31 cellular contexts compared by ENCODE assay signal in the genomic region with DNA sequence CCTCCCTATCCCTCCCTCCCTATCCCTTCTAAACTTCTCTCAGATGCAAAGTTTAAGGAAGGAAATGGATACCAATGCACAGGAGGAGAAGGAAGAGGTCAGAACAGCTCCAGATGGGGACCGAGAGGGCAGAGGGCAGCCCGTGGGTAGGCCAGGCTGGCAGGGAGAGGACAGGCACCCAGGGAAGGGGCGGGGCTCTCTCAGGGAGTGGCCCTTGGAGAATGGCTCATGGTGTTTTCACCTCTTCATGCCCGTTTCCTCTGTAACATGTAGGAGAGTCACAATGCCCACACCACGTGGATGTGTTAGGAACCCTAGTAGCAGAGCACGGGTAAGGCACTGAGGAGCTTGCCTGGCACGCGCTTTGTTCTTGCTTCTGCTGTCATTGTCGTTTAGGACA.
DNase-seq lines count a peak whose midpoint lies in the region; ATAC-seq, FAIRE-seq and TF ChIP-seq lines count a peak whose summit lies in the region.
"Had no signal": no experiment of that assay in that cellular context is flagged by ENCODE, and none has a peak within 500 bp of the region (broad histone marks: within the 10 kb centered on the region; RNA-seq: fewer than 3 reads in every experiment).

No MANE protein-coding gene starts in this region.

- no peak for TF ChIP-seq CTCF in upper lobe of left lung (IDR thresholded peaks at IDR 0.05)

- no peak for DNase-seq in activated naive CD4-positive, alpha-beta T cell (lab: John Stamatoyannopoulos, UW)
- no peak for DNase-seq in GM12891 (ENCODE audit: insufficient read length, low spot score)
- no peak for DNase-seq in upper lobe of left lung
- DNase-seq in stimulated activated CD8-positive, alpha-beta memory T cell treated with anti-CD3 and anti-CD28 coated beads, Interleukin-4, amount 100 ng/mL, for 48 hours = no peak
- DNase-seq in LoVo (ENCODE audit: low spot score) = no peak
- DNase-seq in sciatic nerve (ENCODE audit: low spot score) = no peak
- DNase-seq: ACHN; activated CD4-positive, alpha-beta memory T cell treated with anti-CD3 and anti-CD28 coated beads for 36 hours; activated gamma-delta T cell treated with Interleukin-2 at 50 U/mL for 16 hours; activated T-cell treated with anti-CD3 and anti-CD28 coated beads, Interleukin-2, amount 50 U/mL, for 4 hours; gastrocnemius medialis; hippocampal formation; left cardiac atrium; mesenchymal stem cell; NCI-H1417 treated with DMSO at 0.1 percent for 48 hours; NCI-H2081; NCI-H2227 treated with DMSO at 0.1 percent for 48 hours; NCI-H69; occipital lobe; psoas muscle; SHP77 treated with DMSO at 0.1 percent for 48 hours; stomach had no signal

- peak; percentile 21 to 52 for ATAC-seq in upper lobe of left lung (ENCODE audit: low FRiP score in 2 of 2)
- ATAC-seq in sciatic nerve = no peak
- ATAC-seq: activated T-cell treated with anti-CD3 and anti-CD28 coated beads, Interleukin-2, amount 50 U/mL, for 4 hours; gastrocnemius medialis; GM23338; psoas muscle had no signal

- H3K27ac Mint-ChIP-seq in activated naive CD4-positive, alpha-beta T cell treated with anti-CD3 and anti-CD28 coated beads, Interleukin-2, amount 50 U/mL, for 24 hours = peak overlapping the region; percentile 59
- H3K27ac Mint-ChIP-seq in dendritic cell treated with granulocyte-macrophage colony-stimulating factor and Interleukin-4, amounts not matched to agents 40 ng/mL and 50 ng/mL, for 4 days = peak overlapping the region; percentile 36
- H3K27ac Mint-ChIP-seq: activated CD4-positive, alpha-beta memory T cell treated with anti-CD3 and anti-CD28 coated beads for 36 hours; GM23338 had no signal

- peaks cover 0 to 5% (median 2%) of the 10 kb centered on the region in 4 donors for H3K4me1 ChIP-seq in upper lobe of left lung
- H3K4me1 ChIP-seq: BLaER1, gastrocnemius medialis, psoas muscle, stomach had no signal

- H3K4me3 ChIP-seq in upper lobe of left lung = no peak overlapping the region
- H3K4me3 ChIP-seq: BLaER1, gastrocnemius medialis, GM23338, psoas muscle, stomach, tibial nerve had no signal

- no peak overlapping the region for H3K27ac ChIP-seq in upper lobe of left lung
- H3K27ac ChIP-seq: BLaER1, gastrocnemius medialis, KMS-11, psoas muscle, stomach had no signal

- TF ChIP-seq POLR2A in GM12891 (IDR thresholded peaks at IDR 0.05; ENCODE audit: low read depth, low read length) = peak; percentile 34; the same call in 1 of the 2 replicates
- TF ChIP-seq POLR2A in upper lobe of left lung (IDR thresholded peaks at IDR 0.05) = no peak

- H3K27me3 Mint-ChIP-seq in activated naive CD4-positive, alpha-beta T cell treated with anti-CD3 and anti-CD28 coated beads, Interleukin-2, amount 50 U/mL, for 24 hours = no peaks in the 10 kb centered on the region
- H3K27me3 Mint-ChIP-seq in dendritic cell treated with granulocyte-macrophage colony-stimulating factor and Interleukin-4, amounts not matched to agents 40 ng/mL and 50 ng/mL, for 4 days = no peaks in the 10 kb centered on the region
- H3K27me3 Mint-ChIP-seq: activated CD4-positive, alpha-beta memory T cell treated with anti-CD3 and anti-CD28 coated beads for 36 hours; central memory CD8-positive, alpha-beta T cell had no signal

- H3K36me3 ChIP-seq in upper lobe of left lung = peaks cover 11 to 47% (median 28%) of the 10 kb centered on the region in 4 donors

- no peaks in the 10 kb centered on the region for H3K9me3 Mint-ChIP-seq in activated naive CD4-positive, alpha-beta T cell treated with anti-CD3 and anti-CD28 coated beads, Interleukin-2, amount 50 U/mL, for 24 hours
- H3K9me3 Mint-ChIP-seq in dendritic cell treated with granulocyte-macrophage colony-stimulating factor and Interleukin-4, amounts not matched to agents 40 ng/mL and 50 ng/mL, for 4 days = no peaks in the 10 kb centered on the region
- H3K9me3 Mint-ChIP-seq: activated CD4-positive, alpha-beta memory T cell treated with anti-CD3 and anti-CD28 coated beads for 36 hours; activated T-cell treated with anti-CD3 and anti-CD28 coated beads, Interleukin-2, amount 50 U/mL, for 4 hours; central memory CD8-positive, alpha-beta T cell; GM23338 had no signal

- TF ChIP-seq EP300 in upper lobe of left lung (IDR thresholded peaks at IDR 0.05) = no peak

- H3K9me3 ChIP-seq in upper lobe of left lung = no peaks in the 10 kb centered on the region
- H3K9me3 ChIP-seq: gastrocnemius medialis, psoas muscle, stomach, tibial nerve had no signal

- H3K36me3 Mint-ChIP-seq in activated naive CD4-positive, alpha-beta T cell treated with anti-CD3 and anti-CD28 coated beads, Interleukin-2, amount 50 U/mL, for 24 hours = peaks cover 28% of the 10 kb centered on the region
- no peaks in the 10 kb centered on the region for H3K36me3 Mint-ChIP-seq in dendritic cell treated with granulocyte-macrophage colony-stimulating factor and Interleukin-4, amounts not matched to agents 40 ng/mL and 50 ng/mL, for 4 days (ENCODE audit: low read depth)

- H3K4me3 Mint-ChIP-seq in activated naive CD4-positive, alpha-beta T cell treated with anti-CD3 and anti-CD28 coated beads, Interleukin-2, amount 50 U/mL, for 24 hours = no peak overlapping the region
- H3K4me3 Mint-ChIP-seq in dendritic cell treated with granulocyte-macrophage colony-stimulating factor and Interleukin-4, amounts not matched to agents 40 ng/mL and 50 ng/mL, for 4 days = no peak overlapping the region
- H3K4me3 Mint-ChIP-seq: activated CD4-positive, alpha-beta memory T cell treated with anti-CD3 and anti-CD28 coated beads for 36 hours; activated T-cell treated with anti-CD3 and anti-CD28 coated beads, Interleukin-2, amount 50 U/mL, for 4 hours; central memory CD8-positive, alpha-beta T cell; GM23338 had no signal

- FAIRE-seq in GM12891 (lab: Jason Lieb, UNC) = no peak
- FAIRE-seq: astrocyte, endometrium had no signal

- intact Hi-C loops in dendritic cell treated with granulocyte-macrophage colony-stimulating factor and Interleukin-4, amounts not matched to agents 40 ng/mL and 50 ng/mL, for 4 days (cut with micrococcal nuclease) = no loop called here
- intact Hi-C loops in sciatic nerve (cut with DNase I) = no loop called here

- H3K27me3 ChIP-seq in upper lobe of left lung = no peaks in the 10 kb centered on the region
- H3K27me3 ChIP-seq: BLaER1, gastrocnemius medialis, stomach, tibial nerve had no signal

- 71 to 80% methylated on average over 9 of the region's 9 CpGs for WGBS in upper lobe of left lung, 2 donors

- H3K4me1 Mint-ChIP-seq in activated naive CD4-positive, alpha-beta T cell treated with anti-CD3 and anti-CD28 coated beads, Interleukin-2, amount 50 U/mL, for 24 hours = peaks cover 20% of the 10 kb centered on the region
- H3K4me1 Mint-ChIP-seq in dendritic cell treated with granulocyte-macrophage colony-stimulating factor and Interleukin-4, amounts not matched to agents 40 ng/mL and 50 ng/mL, for 4 days (ENCODE audit: low read depth) = peaks cover 29% of the 10 kb centered on the region

TF ChIP-seq in GM12891, 5 proteins besides CTCF, POLR2A, EP300 and RAD21:
- TF ChIP-seq SPI1 (IDR thresholded peaks at IDR 0.05; ENCODE audit: low read depth, low read length) (no peak), POLR2AphosphoS5 (IDR thresholded peaks at IDR 0.05; ENCODE audit: low read depth, low read length) (peak; percentile 46; the same call in 1 of the 2 replicates), POU2F2 (IDR thresholded peaks at IDR 0.05; ENCODE audit: low read depth, low read length) (no peak)
